ENCODE assay signal across 8 cellular contexts in the genomic region with DNA sequence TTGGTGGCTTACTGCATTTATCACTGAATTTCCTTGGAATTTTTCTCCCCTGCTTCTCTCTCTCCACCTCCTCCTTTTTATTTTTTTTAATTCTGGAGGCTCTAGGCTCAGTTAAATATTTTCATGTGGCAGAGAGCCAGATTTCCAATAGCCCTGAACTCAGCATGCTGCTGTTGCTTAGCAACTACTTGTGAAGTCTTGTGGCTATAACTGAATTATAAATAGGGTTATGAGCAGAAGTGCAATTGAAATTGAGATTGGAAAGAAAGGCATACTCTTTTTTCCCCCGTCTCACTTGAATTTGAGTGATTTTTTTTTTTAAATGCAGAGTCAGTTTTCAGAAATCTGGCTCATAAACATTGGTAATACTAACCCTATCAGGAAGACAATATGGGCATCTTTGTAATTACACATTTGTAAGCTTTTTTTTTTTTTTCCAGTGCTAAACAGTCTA. TPM values are rescaled to one million over a fixed set of nuclear protein-coding genes. Genes with fewer than 3 reads are reported as not detected.
DNase-seq lines count a peak whose midpoint lies in the region; ATAC-seq and TF ChIP-seq lines count a peak whose summit lies in the region.

No MANE protein-coding gene starts in this region.

- H3K9me3 Mint-ChIP-seq in activated B cell treated with CpG ODN at 0.5 μM for 24 hours = peaks cover 3% of the 10 kb centered on the region

- TF ChIP-seq CTCF in activated B cell treated with CpG ODN at 0.5 μM for 24 hours (IDR thresholded peaks at IDR 0.05) = no peak

- peak; percentile 78 for DNase-seq in DMS153 (lab: John Stamatoyannopoulos, UW)
- peak; percentile 79 for DNase-seq in NCI-H1436 treated with DMSO at 0.1 percent for 48 hours (lab: John Stamatoyannopoulos, UW)
- no peak for DNase-seq in activated B cell treated with CpG ODN at 0.5 μM for 24 hours
- peak; percentile 73 for DNase-seq in foreskin melanocyte
- peak; percentile 58 for DNase-seq in pons (ENCODE audit: low spot score)
- DNase-seq in effector CD8-positive, alpha-beta T cell (lab: John Stamatoyannopoulos, UW) = no peak

- CTCF ChIA-PET in activated B cell treated with CpG ODN at 0.5 μM for 24 hours (lab: Charles Lee) = no interaction called here

- peak overlapping the region; percentile 90 for H3K27ac Mint-ChIP-seq in activated B cell treated with CpG ODN at 0.5 μM for 24 hours

- ATAC-seq in GM21786 (IDR thresholded peaks at IDR 0.05; ENCODE audit: unreplicated experiment) (peak; percentile 76), activated B cell treated with CpG ODN at 0.5 μM for 24 hours (ENCODE audit: low read depth) (peak; percentile 67), GM21423 (IDR thresholded peaks at IDR 0.05; ENCODE audit: unreplicated experiment) (no peak)

- H3K4me3 Mint-ChIP-seq in activated B cell treated with CpG ODN at 0.5 μM for 24 hours = peak overlapping the region; percentile 69

- intact Hi-C loops in activated B cell treated with CpG ODN at 0.5 μM for 24 hours (cut with micrococcal nuclease) = loop anchor here (1.0 kb wide), 1 partner anchor 8 kb away; no protein-coding TSS in a partner anchor

- H3K36me3 Mint-ChIP-seq in activated B cell treated with CpG ODN at 0.5 μM for 24 hours (ENCODE audit: low read depth) = peaks cover 59% of the 10 kb centered on the region

- POLR2A ChIA-PET in activated B cell treated with CpG ODN at 0.5 μM for 24 hours (lab: Charles Lee) = interaction anchor here (0.5 to 1.8 kb wide), 2 partner anchors 19 to 164 kb away, joined by 3 to 4 read pairs; no protein-coding TSS in a partner anchor

- H3K4me1 Mint-ChIP-seq in activated B cell treated with CpG ODN at 0.5 μM for 24 hours = peaks cover 75% of the 10 kb centered on the region

- H3K27me3 Mint-ChIP-seq in activated B cell treated with CpG ODN at 0.5 μM for 24 hours = no peaks in the 10 kb centered on the region

RNA-seq across cellular contexts. Expression of a gene that starts 38.3 kb away (rescaled TPM):
- 142 and 153 TPM in 2 replicates for total RNA-seq in activated B cell treated with CpG ODN at 0.5 μM for 24 hours

Comparison
In these comparisons a context has a peak if more than half of its experiments do, and no peak if none do; other contexts are left out.
1. DNase-seq: peak in DMS153 (single experiment), NCI-H1436 treated with DMSO at 0.1 percent for 48 hours (single experiment), foreskin melanocyte (single experiment) and pons (single experiment); none in activated B cell treated with CpG ODN at 0.5 μM for 24 hours (single experiment) and effector CD8-positive, alpha-beta T cell (single experiment).